13 cellular contexts compared by ENCODE assay signal in genomic region chr11:120186408-120186798, GRCh38. TPM values are rescaled to one million over a fixed set of nuclear protein-coding genes. Genes with fewer than 3 reads are reported as not detected.
DNase-seq lines count a peak whose midpoint lies in the region; ATAC-seq and TF ChIP-seq lines count a peak whose summit lies in the region.
"Had no signal": no experiment of that assay in that cellular context is flagged by ENCODE, and none has a peak within 500 bp of the region (broad histone marks: within the 10 kb centered on the region; RNA-seq: fewer than 3 reads in every experiment).

No MANE protein-coding gene starts in this region.

- peaks cover 90% of the 10 kb centered on the region for H3K4me1 Mint-ChIP-seq in nephron
- H3K4me1 Mint-ChIP-seq: CD4-positive, alpha-beta memory T cell; T-cell had no signal

- peak overlapping the region; percentile 98 to 99 (median 98) for H3K27ac Mint-ChIP-seq in nephron
- H3K27ac Mint-ChIP-seq: activated T-helper 2 cell treated with anti-CD3 and anti-CD28 coated beads, Interferon-gamma antibody, Interleukin-2, Interleukin-4, amounts not matched to agents 10 μg/mL and 5 μg/mL and 100 μg/mL, durations not matched to agents 14 hours and 24 hours and 36 hours; T-cell had no signal

- DNase-seq in SK-N-MC (ENCODE audit: low read depth, low spot score): no peak
- DNase-seq in dorsolateral prefrontal cortex: peak in 1 of 10 donors; percentile 7
- DNase-seq in NCI-H2171 treated with DMSO at 0.1 percent for 48 hours (lab: John Stamatoyannopoulos, UW): no peak
- DNase-seq in SW 1271 (lab: John Stamatoyannopoulos, UW): no peak
- DNase-seq: CD4-positive, alpha-beta memory T cell; naive thymus-derived CD4-positive, alpha-beta T cell; NCI-H2081 treated with DMSO at 0.1 percent for 48 hours had no signal

- no peaks in the 10 kb centered on the region for H3K36me3 Mint-ChIP-seq in nephron (ENCODE audit: low read depth)
- H3K36me3 Mint-ChIP-seq: CD4-positive, alpha-beta memory T cell; naive thymus-derived CD4-positive, alpha-beta T cell; T-cell had no signal

- no peaks in the 10 kb centered on the region for H3K9me3 Mint-ChIP-seq in nephron
- H3K9me3 Mint-ChIP-seq: activated T-helper 2 cell treated with anti-CD3 and anti-CD28 coated beads, Interferon-gamma antibody, Interleukin-2, Interleukin-4, amounts not matched to agents 10 μg/mL and 5 μg/mL and 100 μg/mL, durations not matched to agents 14 hours and 24 hours and 36 hours; CD4-positive, alpha-beta memory T cell; T-cell had no signal

- H3K4me3 Mint-ChIP-seq in nephron: peak overlapping the region; percentile 20 to 73 (median 51)
- H3K4me3 Mint-ChIP-seq: CD4-positive, alpha-beta memory T cell; naive thymus-derived CD4-positive, alpha-beta T cell; T-cell had no signal

- H3K27me3 ChIP-seq in dorsolateral prefrontal cortex: no peaks in the 10 kb centered on the region

- no peak for TF ChIP-seq CTCF in dorsolateral prefrontal cortex (IDR thresholded peaks at IDR 0.05 in 54 of 56, conservative IDR thresholded peaks at IDR 0.05 in 2 of 56; ENCODE audit: low read depth in 1 of 56, partially characterized antibody in 56 of 56)
- no peak for TF ChIP-seq CTCF in nephron (IDR thresholded peaks at IDR 0.05; ENCODE audit: unreplicated experiment in 3 of 3)

- H3K4me3 ChIP-seq in SK-N-MC (no peak overlapping the region), dorsolateral prefrontal cortex (no peak overlapping the region)
- H3K4me3 ChIP-seq: cardiac muscle cell had no signal

- H3K27ac ChIP-seq in SK-N-MC (peak overlapping the region; percentile 89), dorsolateral prefrontal cortex (peak overlapping the region in 37 of 59 donors; percentile 11 to 79 (median 47)), temporal lobe (ENCODE audit: low read depth, low read length) (peak overlapping the region; percentile 61)
- H3K27ac ChIP-seq: cardiac muscle cell had no signal

- H3K36me3 ChIP-seq in SK-N-MC (ENCODE audit: insufficient read depth, low read length): no peaks in the 10 kb centered on the region
- H3K36me3 ChIP-seq: cardiac muscle cell had no signal

- peak overlapping the region; percentile 17 for H3K9ac ChIP-seq in SK-N-MC (ENCODE audit: insufficient read length)

- ATAC-seq in HG03108 (IDR thresholded peaks at IDR 0.05; ENCODE audit: unreplicated experiment): no peak
- ATAC-seq: naive thymus-derived CD4-positive, alpha-beta T cell; T-cell had no signal

- no peaks in the 10 kb centered on the region for H3K9me3 ChIP-seq in SK-N-MC (ENCODE audit: low read depth, low read length)

- intact Hi-C loops in dorsolateral prefrontal cortex (cut with DNase I): no loop called here

- H3K27me3 Mint-ChIP-seq in nephron (ENCODE audit: low read depth): peaks cover 7% of the 10 kb centered on the region

RNA-seq across cellular contexts. Expression of gene OAF, which starts 24.4 kb away (rescaled TPM):
- total RNA-seq in dorsolateral prefrontal cortex (10 to 100 TPM; 14.2 to 80.0 (median 30.6) TPM), temporal lobe (1.2 TPM)

RNA-seq across cellular contexts. Expression of gene TRIM29, which starts 48.5 kb away (rescaled TPM):
- total RNA-seq in dorsolateral prefrontal cortex: 1 to 10 TPM in 71 of 120 experiments, under 1 TPM in 35, not detected in 14; 0.22 to 6.4 (median 1.4) TPM
- 0.25 TPM for total RNA-seq in temporal lobe
- total RNA-seq: activated T-helper 2 cell treated with anti-CD3 and anti-CD28 coated beads, Interferon-gamma antibody, Interleukin-2, Interleukin-4, amounts not matched to agents 10 μg/mL and 5 μg/mL and 100 μg/mL, durations not matched to agents 14 hours and 24 hours and 36 hours; cardiac muscle cell; CD4-positive, alpha-beta memory T cell; naive thymus-derived CD4-positive, alpha-beta T cell; T-cell had no signal

RNA-seq across cellular contexts. Expression of gene POU2F3, which starts 53.5 kb away (rescaled TPM):
- total RNA-seq in dorsolateral prefrontal cortex: 1 to 10 TPM in 4 of 120 experiments, under 1 TPM in 23, not detected in 93; 0.12 to 2.2 (median 0.46) TPM
- total RNA-seq in temporal lobe: not detected
- total RNA-seq: activated T-helper 2 cell treated with anti-CD3 and anti-CD28 coated beads, Interferon-gamma antibody, Interleukin-2, Interleukin-4, amounts not matched to agents 10 μg/mL and 5 μg/mL and 100 μg/mL, durations not matched to agents 14 hours and 24 hours and 36 hours; CD4-positive, alpha-beta memory T cell; T-cell had no signal
